Comparison of ENCODE assay signal across 1 cellular context in the genomic region with DNA sequence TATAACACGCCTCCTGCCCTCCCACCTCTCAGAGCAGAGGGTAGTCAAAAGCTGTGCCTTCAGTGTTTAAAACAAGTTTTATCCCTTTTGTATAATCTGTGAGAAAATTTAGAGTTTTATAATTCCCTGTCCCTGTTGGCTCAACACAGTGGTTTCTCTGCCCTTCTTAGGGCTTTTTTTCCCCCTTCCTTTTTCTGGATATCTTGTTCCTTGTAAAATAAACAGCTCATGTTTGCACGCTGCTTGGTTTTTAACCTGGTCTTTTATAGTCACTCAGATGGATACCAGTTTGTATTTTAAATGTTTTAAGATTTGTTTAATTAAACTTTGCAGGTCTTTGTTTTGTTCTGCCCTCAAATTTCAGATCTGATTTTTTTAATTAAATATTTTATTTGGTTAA.
TF ChIP-seq lines count a peak whose summit lies in the region.

No MANE protein-coding gene starts in this region.

TF ChIP-seq in A549, 52 proteins besides CTCF, POLR2A, EP300 and RAD21 (continued from another document):
- TF ChIP-seq, protein P1, sequence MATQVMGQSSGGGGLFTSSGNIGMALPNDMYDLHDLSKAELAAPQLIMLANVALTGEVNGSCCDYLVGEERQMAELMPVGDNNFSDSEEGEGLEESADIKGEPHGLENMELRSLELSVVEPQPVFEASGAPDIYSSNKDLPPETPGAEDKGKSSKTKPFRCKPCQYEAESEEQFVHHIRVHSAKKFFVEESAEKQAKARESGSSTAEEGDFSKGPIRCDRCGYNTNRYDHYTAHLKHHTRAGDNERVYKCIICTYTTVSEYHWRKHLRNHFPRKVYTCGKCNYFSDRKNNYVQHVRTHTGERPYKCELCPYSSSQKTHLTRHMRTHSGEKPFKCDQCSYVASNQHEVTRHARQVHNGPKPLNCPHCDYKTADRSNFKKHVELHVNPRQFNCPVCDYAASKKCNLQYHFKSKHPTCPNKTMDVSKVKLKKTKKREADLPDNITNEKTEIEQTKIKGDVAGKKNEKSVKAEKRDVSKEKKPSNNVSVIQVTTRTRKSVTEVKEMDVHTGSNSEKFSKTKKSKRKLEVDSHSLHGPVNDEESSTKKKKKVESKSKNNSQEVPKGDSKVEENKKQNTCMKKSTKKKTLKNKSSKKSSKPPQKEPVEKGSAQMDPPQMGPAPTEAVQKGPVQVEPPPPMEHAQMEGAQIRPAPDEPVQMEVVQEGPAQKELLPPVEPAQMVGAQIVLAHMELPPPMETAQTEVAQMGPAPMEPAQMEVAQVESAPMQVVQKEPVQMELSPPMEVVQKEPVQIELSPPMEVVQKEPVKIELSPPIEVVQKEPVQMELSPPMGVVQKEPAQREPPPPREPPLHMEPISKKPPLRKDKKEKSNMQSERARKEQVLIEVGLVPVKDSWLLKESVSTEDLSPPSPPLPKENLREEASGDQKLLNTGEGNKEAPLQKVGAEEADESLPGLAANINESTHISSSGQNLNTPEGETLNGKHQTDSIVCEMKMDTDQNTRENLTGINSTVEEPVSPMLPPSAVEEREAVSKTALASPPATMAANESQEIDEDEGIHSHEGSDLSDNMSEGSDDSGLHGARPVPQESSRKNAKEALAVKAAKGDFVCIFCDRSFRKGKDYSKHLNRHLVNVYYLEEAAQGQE (IDR thresholded peaks at IDR 0.05) = no peak
- no peak for TF ChIP-seq RFX5 (IDR thresholded peaks at IDR 0.05)
